In genomic region chr19:17687857-17688784, GRCh38 we compare ENCODE assay signal across 1 cellular context.
TF ChIP-seq lines count a peak whose summit lies in the region.

UNC13A (minus strand) TSS chr19:17688354; CDS start chr19:17688199, 155 bp downstream.

TF ChIP-seq in K562, 482 proteins besides CTCF, POLR2A, EP300 and RAD21 (continued from another document and continues in another):
- TF ChIP-seq AFF4 (CRISPR knock-in tag; IDR thresholded peaks at IDR 0.05): no peak
- TF ChIP-seq, protein P1, sequence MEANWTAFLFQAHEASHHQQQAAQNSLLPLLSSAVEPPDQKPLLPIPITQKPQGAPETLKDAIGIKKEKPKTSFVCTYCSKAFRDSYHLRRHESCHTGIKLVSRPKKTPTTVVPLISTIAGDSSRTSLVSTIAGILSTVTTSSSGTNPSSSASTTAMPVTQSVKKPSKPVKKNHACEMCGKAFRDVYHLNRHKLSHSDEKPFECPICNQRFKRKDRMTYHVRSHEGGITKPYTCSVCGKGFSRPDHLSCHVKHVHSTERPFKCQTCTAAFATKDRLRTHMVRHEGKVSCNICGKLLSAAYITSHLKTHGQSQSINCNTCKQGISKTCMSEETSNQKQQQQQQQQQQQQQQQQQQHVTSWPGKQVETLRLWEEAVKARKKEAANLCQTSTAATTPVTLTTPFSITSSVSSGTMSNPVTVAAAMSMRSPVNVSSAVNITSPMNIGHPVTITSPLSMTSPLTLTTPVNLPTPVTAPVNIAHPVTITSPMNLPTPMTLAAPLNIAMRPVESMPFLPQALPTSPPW (CRISPR knock-in tag; IDR thresholded peaks at IDR 0.05): peak; percentile 88
- no peak for TF ChIP-seq TEAD2 (tag; IDR thresholded peaks at IDR 0.05)
- no peak for TF ChIP-seq DNMT1 (IDR thresholded peaks at IDR 0.05)
- TF ChIP-seq ZNF197 (CRISPR knock-in tag; IDR thresholded peaks at IDR 0.05; ENCODE audit: low read depth): 0 out of 2 replicates have a peak, but pooled peaks have one; percentile 40
- TF ChIP-seq ARHGAP35 (IDR thresholded peaks at IDR 0.05; ENCODE audit: partially characterized antibody): no peak
- TF ChIP-seq SRF (CRISPR knock-in tag; IDR thresholded peaks at IDR 0.05): peak in 1 of 2 experiments; percentile 64; a peak in 1 of 4 replicates
- TF ChIP-seq POLR3G (IDR thresholded peaks at IDR 0.05; ENCODE audit: extremely low read depth, insufficient read length, insufficient replicate concordance): no peak
- 0 out of 4 replicates have a peak, but pooled peaks of 1 of the 2 experiments have one; percentile 54 for TF ChIP-seq KDM4B (IDR thresholded peaks at IDR 0.05; ENCODE audit: borderline replicate concordance in 2 of 2, low read depth in 1 of 2)
- peak; percentile 33; the same call in 1 of the 2 replicates for TF ChIP-seq MYNN (IDR thresholded peaks at IDR 0.05)
- no peak for TF ChIP-seq MYNN (CRISPR knock-in tag; IDR thresholded peaks at IDR 0.05)
- peak; percentile 85 for TF ChIP-seq CXXC5 (CRISPR knock-in tag; IDR thresholded peaks at IDR 0.05)
- TF ChIP-seq BRD4 (IDR thresholded peaks at IDR 0.05): no peak
- TF ChIP-seq, protein P2, sequence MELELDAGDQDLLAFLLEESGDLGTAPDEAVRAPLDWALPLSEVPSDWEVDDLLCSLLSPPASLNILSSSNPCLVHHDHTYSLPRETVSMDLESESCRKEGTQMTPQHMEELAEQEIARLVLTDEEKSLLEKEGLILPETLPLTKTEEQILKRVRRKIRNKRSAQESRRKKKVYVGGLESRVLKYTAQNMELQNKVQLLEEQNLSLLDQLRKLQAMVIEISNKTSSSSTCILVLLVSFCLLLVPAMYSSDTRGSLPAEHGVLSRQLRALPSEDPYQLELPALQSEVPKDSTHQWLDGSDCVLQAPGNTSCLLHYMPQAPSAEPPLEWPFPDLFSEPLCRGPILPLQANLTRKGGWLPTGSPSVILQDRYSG (tag; conservative IDR thresholded peaks at IDR 0.05; ENCODE audit: low read depth): no peak
- TF ChIP-seq, protein P3, sequence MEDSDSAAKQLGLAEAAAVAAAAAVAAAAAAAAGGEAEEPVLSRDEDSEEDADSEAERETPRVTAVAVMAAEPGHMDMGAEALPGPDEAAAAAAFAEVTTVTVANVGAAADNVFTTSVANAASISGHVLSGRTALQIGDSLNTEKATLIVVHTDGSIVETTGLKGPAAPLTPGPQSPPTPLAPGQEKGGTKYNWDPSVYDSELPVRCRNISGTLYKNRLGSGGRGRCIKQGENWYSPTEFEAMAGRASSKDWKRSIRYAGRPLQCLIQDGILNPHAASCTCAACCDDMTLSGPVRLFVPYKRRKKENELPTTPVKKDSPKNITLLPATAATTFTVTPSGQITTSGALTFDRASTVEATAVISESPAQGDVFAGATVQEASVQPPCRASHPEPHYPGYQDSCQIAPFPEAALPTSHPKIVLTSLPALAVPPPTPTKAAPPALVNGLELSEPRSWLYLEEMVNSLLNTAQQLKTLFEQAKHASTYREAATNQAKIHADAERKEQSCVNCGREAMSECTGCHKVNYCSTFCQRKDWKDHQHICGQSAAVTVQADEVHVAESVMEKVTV (CRISPR knock-in tag; IDR thresholded peaks at IDR 0.05): no peak
- peak; percentile 96 for TF ChIP-seq HNRNPL (IDR thresholded peaks at IDR 0.05; ENCODE audit: low read depth, low read length)
- no peak for TF ChIP-seq HIVEP1 (CRISPR knock-in tag; IDR thresholded peaks at IDR 0.05)
- TF ChIP-seq, protein P4, sequence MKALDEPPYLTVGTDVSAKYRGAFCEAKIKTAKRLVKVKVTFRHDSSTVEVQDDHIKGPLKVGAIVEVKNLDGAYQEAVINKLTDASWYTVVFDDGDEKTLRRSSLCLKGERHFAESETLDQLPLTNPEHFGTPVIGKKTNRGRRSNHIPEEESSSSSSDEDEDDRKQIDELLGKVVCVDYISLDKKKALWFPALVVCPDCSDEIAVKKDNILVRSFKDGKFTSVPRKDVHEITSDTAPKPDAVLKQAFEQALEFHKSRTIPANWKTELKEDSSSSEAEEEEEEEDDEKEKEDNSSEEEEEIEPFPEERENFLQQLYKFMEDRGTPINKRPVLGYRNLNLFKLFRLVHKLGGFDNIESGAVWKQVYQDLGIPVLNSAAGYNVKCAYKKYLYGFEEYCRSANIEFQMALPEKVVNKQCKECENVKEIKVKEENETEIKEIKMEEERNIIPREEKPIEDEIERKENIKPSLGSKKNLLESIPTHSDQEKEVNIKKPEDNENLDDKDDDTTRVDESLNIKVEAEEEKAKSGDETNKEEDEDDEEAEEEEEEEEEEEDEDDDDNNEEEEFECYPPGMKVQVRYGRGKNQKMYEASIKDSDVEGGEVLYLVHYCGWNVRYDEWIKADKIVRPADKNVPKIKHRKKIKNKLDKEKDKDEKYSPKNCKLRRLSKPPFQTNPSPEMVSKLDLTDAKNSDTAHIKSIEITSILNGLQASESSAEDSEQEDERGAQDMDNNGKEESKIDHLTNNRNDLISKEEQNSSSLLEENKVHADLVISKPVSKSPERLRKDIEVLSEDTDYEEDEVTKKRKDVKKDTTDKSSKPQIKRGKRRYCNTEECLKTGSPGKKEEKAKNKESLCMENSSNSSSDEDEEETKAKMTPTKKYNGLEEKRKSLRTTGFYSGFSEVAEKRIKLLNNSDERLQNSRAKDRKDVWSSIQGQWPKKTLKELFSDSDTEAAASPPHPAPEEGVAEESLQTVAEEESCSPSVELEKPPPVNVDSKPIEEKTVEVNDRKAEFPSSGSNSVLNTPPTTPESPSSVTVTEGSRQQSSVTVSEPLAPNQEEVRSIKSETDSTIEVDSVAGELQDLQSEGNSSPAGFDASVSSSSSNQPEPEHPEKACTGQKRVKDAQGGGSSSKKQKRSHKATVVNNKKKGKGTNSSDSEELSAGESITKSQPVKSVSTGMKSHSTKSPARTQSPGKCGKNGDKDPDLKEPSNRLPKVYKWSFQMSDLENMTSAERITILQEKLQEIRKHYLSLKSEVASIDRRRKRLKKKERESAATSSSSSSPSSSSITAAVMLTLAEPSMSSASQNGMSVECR (CRISPR knock-in tag; IDR thresholded peaks at IDR 0.05): peak; percentile 86
- TF ChIP-seq ZBED1 (IDR thresholded peaks at IDR 0.05): no peak
- TF ChIP-seq ZNF586 (CRISPR knock-in tag; conservative IDR thresholded peaks at IDR 0.05): no peak
- TF ChIP-seq, protein P5, sequence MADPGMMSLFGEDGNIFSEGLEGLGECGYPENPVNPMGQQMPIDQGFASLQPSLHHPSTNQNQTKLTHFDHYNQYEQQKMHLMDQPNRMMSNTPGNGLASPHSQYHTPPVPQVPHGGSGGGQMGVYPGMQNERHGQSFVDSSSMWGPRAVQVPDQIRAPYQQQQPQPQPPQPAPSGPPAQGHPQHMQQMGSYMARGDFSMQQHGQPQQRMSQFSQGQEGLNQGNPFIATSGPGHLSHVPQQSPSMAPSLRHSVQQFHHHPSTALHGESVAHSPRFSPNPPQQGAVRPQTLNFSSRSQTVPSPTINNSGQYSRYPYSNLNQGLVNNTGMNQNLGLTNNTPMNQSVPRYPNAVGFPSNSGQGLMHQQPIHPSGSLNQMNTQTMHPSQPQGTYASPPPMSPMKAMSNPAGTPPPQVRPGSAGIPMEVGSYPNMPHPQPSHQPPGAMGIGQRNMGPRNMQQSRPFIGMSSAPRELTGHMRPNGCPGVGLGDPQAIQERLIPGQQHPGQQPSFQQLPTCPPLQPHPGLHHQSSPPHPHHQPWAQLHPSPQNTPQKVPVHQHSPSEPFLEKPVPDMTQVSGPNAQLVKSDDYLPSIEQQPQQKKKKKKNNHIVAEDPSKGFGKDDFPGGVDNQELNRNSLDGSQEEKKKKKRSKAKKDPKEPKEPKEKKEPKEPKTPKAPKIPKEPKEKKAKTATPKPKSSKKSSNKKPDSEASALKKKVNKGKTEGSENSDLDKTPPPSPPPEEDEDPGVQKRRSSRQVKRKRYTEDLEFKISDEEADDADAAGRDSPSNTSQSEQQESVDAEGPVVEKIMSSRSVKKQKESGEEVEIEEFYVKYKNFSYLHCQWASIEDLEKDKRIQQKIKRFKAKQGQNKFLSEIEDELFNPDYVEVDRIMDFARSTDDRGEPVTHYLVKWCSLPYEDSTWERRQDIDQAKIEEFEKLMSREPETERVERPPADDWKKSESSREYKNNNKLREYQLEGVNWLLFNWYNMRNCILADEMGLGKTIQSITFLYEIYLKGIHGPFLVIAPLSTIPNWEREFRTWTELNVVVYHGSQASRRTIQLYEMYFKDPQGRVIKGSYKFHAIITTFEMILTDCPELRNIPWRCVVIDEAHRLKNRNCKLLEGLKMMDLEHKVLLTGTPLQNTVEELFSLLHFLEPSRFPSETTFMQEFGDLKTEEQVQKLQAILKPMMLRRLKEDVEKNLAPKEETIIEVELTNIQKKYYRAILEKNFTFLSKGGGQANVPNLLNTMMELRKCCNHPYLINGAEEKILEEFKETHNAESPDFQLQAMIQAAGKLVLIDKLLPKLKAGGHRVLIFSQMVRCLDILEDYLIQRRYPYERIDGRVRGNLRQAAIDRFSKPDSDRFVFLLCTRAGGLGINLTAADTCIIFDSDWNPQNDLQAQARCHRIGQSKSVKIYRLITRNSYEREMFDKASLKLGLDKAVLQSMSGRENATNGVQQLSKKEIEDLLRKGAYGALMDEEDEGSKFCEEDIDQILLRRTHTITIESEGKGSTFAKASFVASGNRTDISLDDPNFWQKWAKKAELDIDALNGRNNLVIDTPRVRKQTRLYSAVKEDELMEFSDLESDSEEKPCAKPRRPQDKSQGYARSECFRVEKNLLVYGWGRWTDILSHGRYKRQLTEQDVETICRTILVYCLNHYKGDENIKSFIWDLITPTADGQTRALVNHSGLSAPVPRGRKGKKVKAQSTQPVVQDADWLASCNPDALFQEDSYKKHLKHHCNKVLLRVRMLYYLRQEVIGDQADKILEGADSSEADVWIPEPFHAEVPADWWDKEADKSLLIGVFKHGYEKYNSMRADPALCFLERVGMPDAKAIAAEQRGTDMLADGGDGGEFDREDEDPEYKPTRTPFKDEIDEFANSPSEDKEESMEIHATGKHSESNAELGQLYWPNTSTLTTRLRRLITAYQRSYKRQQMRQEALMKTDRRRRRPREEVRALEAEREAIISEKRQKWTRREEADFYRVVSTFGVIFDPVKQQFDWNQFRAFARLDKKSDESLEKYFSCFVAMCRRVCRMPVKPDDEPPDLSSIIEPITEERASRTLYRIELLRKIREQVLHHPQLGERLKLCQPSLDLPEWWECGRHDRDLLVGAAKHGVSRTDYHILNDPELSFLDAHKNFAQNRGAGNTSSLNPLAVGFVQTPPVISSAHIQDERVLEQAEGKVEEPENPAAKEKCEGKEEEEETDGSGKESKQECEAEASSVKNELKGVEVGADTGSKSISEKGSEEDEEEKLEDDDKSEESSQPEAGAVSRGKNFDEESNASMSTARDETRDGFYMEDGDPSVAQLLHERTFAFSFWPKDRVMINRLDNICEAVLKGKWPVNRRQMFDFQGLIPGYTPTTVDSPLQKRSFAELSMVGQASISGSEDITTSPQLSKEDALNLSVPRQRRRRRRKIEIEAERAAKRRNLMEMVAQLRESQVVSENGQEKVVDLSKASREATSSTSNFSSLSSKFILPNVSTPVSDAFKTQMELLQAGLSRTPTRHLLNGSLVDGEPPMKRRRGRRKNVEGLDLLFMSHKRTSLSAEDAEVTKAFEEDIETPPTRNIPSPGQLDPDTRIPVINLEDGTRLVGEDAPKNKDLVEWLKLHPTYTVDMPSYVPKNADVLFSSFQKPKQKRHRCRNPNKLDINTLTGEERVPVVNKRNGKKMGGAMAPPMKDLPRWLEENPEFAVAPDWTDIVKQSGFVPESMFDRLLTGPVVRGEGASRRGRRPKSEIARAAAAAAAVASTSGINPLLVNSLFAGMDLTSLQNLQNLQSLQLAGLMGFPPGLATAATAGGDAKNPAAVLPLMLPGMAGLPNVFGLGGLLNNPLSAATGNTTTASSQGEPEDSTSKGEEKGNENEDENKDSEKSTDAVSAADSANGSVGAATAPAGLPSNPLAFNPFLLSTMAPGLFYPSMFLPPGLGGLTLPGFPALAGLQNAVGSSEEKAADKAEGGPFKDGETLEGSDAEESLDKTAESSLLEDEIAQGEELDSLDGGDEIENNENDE (IDR thresholded peaks at IDR 0.05; ENCODE audit: low read depth, low read length): no peak
- TF ChIP-seq ZNF431 (CRISPR knock-in tag; IDR thresholded peaks at IDR 0.05): 0 out of 2 replicates have a peak, but pooled peaks have one; percentile 38
- peak; percentile 99 for TF ChIP-seq ZSCAN29 (IDR thresholded peaks at IDR 0.05)
- TF ChIP-seq ARNT (IDR thresholded peaks at IDR 0.05): no peak
- no peak for TF ChIP-seq SRSF1 (IDR thresholded peaks at IDR 0.05; ENCODE audit: low read depth, low read length)
- no peak for TF ChIP-seq THRA (IDR thresholded peaks at IDR 0.05)
- TF ChIP-seq OTX1 (CRISPR knock-in tag; IDR thresholded peaks at IDR 0.05): no peak
